In the genomic region with DNA sequence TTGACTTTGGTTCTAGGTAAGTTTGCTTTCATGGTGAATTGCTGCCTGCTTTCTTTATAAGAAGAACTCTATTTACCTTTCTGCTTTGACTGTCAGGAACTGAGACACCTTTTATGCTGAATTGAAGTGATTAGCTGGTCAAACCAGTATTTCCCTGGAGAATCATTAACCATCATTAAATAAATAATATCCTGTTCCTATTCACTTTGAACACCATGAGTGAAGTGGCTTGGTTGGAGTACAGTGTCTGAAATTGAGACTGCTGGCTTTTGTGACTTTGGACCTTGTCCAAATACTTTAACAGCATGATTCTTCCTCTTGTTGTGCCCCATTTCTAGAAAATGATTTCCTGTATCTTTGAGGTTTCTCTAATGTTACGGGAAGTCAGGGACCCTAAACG, we compare ENCODE assay signal across 18 cellular contexts. TPM values are rescaled to one million over a fixed set of nuclear protein-coding genes. Genes with fewer than 3 reads are reported as not detected.
DNase-seq lines count a peak whose midpoint lies in the region; ATAC-seq and TF ChIP-seq lines count a peak whose summit lies in the region.
"Had no signal": no experiment of that assay in that cellular context is flagged by ENCODE, and none has a peak within 500 bp of the region (broad histone marks: within the 10 kb centered on the region; RNA-seq: fewer than 3 reads in every experiment).

No MANE protein-coding gene starts in this region.

- H3K4me3 Mint-ChIP-seq in MCF 10A (ENCODE audit: unreplicated experiment) = no peak overlapping the region

- POLR2A ChIA-PET in MCF 10A (lab: Yijun Ruan, JAX) = interaction anchor here (1.1 kb wide), 1 partner anchor 10 kb away, joined by 3 read pairs; no protein-coding TSS in a partner anchor

- H3K27me3 ChIP-seq in breast epithelium (no peaks in the 10 kb centered on the region), upper lobe of right lung (no peaks in the 10 kb centered on the region)
- H3K27me3 ChIP-seq: tibial nerve had no signal

- intact Hi-C loops in breast epithelium (cut with DNase I; ENCODE audit: low total_unique reads) = no loop called here
- intact Hi-C loops in MCF 10A (cut with micrococcal nuclease) = no loop called here
- intact Hi-C loops in upper lobe of right lung (cut with DNase I) = no loop called here

- no peaks in the 10 kb centered on the region for H3K36me3 ChIP-seq in breast epithelium
- no peaks in the 10 kb centered on the region for H3K36me3 ChIP-seq in upper lobe of right lung
- H3K36me3 ChIP-seq: tibial nerve had no signal

- H3K4me3 ChIP-seq in breast epithelium = no peak overlapping the region
- H3K4me3 ChIP-seq in upper lobe of right lung = no peak overlapping the region
- H3K4me3 ChIP-seq: GM12878, tibial nerve had no signal

- ATAC-seq in upper lobe of right lung (peak; percentile 17), GM19395 (IDR thresholded peaks at IDR 0.05; ENCODE audit: unreplicated experiment) (no peak), HG03439 (IDR thresholded peaks at IDR 0.05; ENCODE audit: unreplicated experiment) (no peak)
- ATAC-seq: GM12878 had no signal

- H3K4me1 ChIP-seq in breast epithelium = no peaks in the 10 kb centered on the region
- H3K4me1 ChIP-seq in upper lobe of right lung = peaks cover 8% of the 10 kb centered on the region

- peaks cover 8% of the 10 kb centered on the region for H3K4me1 Mint-ChIP-seq in MCF 10A (ENCODE audit: insufficient read depth, unreplicated experiment)

- H3K9me3 Mint-ChIP-seq in MCF 10A (ENCODE audit: unreplicated experiment) = peaks cover 14% of the 10 kb centered on the region
- H3K9me3 Mint-ChIP-seq: activated T-helper 2 cell treated with anti-CD3 and anti-CD28 coated beads, Interferon-gamma antibody, Interleukin-2, Interleukin-4, amounts not matched to agents 10 μg/mL and 5 μg/mL and 100 μg/mL, durations not matched to agents 14 hours and 24 hours and 36 hours had no signal

- H3K9me3 ChIP-seq in breast epithelium (no peaks in the 10 kb centered on the region), upper lobe of right lung (no peaks in the 10 kb centered on the region)

- TF ChIP-seq CTCF in breast epithelium (IDR thresholded peaks at IDR 0.05) = no peak
- no peak for TF ChIP-seq CTCF in MCF 10A (IDR thresholded peaks at IDR 0.05; ENCODE audit: unreplicated experiment)
- TF ChIP-seq CTCF in upper lobe of right lung (IDR thresholded peaks at IDR 0.05) = no peak

- H3K27me3 Mint-ChIP-seq in MCF 10A (ENCODE audit: insufficient read depth, unreplicated experiment) = no peaks in the 10 kb centered on the region

- H3K27ac Mint-ChIP-seq in MCF 10A (ENCODE audit: low read depth, unreplicated experiment) = no peak overlapping the region
- H3K27ac Mint-ChIP-seq: activated T-helper 2 cell treated with anti-CD3 and anti-CD28 coated beads, Interferon-gamma antibody, Interleukin-2, Interleukin-4, amounts not matched to agents 10 μg/mL and 5 μg/mL and 100 μg/mL, durations not matched to agents 14 hours and 24 hours and 36 hours had no signal

- BruUV-seq in MCF 10A (replicated peaks; lab: Mats Ljungman, UMichigan) = no TSS peak

- TF ChIP-seq POLR2A in breast epithelium (IDR thresholded peaks at IDR 0.05) = no peak

- H3K27ac ChIP-seq in breast epithelium (peak overlapping the region; percentile 67 to 73), upper lobe of right lung (no peak overlapping the region)
- H3K27ac ChIP-seq: KMS-11, tibial nerve had no signal

- no peaks in the 10 kb centered on the region for H3K36me3 Mint-ChIP-seq in MCF 10A (ENCODE audit: insufficient read depth, unreplicated experiment)

- DNase-seq in breast epithelium (ENCODE audit: low spot score in 2 of 2) = no peak
- no peak for DNase-seq in MCF 10A (ENCODE audit: unreplicated experiment)
- DNase-seq in NCI-H526 (lab: John Stamatoyannopoulos, UW) = peak; percentile 62 to 63
- peak; percentile 79 for DNase-seq in kidney tubule cell (ENCODE audit: low spot score)
- no peak for DNase-seq in upper lobe of right lung
- no peak for DNase-seq in NCI-H2171 (lab: John Stamatoyannopoulos, UW)
- DNase-seq: ACHN; activated CD4-positive, alpha-beta T cell treated with anti-CD3 and anti-CD28 coated beads, Interleukin-2, amount 50 U/mL, for 1 hour; DMS 273 treated with DMSO at 0.1 percent for 48 hours; midbrain; NCI-H446; posterior cingulate gyrus had no signal

- CTCF ChIA-PET in MCF 10A (lab: Yijun Ruan, JAX) = no interaction called here

RNA-seq across cellular contexts. Expression of gene TMEM62, which starts 5.6 kb away (rescaled TPM):
- total RNA-seq in breast epithelium (10 to 100 TPM; 43.2 to 61.6 (median 59.4) TPM), MCF 10A (2022) (16.3 and 16.9 TPM in 2 replicates), upper lobe of right lung (28.1 TPM)

RNA-seq across cellular contexts. Expression of gene UBR1, which starts 21.9 kb away (rescaled TPM):
- total RNA-seq in breast epithelium (10 to 100 TPM; 33.0 to 52.5 (median 48.5) TPM), MCF 10A (2022) (25.6 and 32.6 TPM in 2 replicates), upper lobe of right lung (37.9 TPM)

RNA-seq across cellular contexts. Expression of gene CCNDBP1, which starts 57.5 kb away (rescaled TPM):
- total RNA-seq in breast epithelium (100 to 1,000 TPM in 2 of 3 donors, 10 to 100 TPM in 1; 90.1 to 179 (median 106) TPM), MCF 10A (2022) (45.5 and 50.4 TPM in 2 replicates), upper lobe of right lung (57.9 TPM)

Comparison
In these comparisons a context has a peak if more than half of its experiments do, and no peak if none do; other contexts are left out.
1. DNase-seq: peak in NCI-H526 (2 of 2) and kidney tubule cell (single experiment); none in breast epithelium (0 of 2), MCF 10A (single experiment), upper lobe of right lung (single experiment) and NCI-H2171 (single experiment).